21 cellular contexts compared by ENCODE assay signal in the genomic region with DNA sequence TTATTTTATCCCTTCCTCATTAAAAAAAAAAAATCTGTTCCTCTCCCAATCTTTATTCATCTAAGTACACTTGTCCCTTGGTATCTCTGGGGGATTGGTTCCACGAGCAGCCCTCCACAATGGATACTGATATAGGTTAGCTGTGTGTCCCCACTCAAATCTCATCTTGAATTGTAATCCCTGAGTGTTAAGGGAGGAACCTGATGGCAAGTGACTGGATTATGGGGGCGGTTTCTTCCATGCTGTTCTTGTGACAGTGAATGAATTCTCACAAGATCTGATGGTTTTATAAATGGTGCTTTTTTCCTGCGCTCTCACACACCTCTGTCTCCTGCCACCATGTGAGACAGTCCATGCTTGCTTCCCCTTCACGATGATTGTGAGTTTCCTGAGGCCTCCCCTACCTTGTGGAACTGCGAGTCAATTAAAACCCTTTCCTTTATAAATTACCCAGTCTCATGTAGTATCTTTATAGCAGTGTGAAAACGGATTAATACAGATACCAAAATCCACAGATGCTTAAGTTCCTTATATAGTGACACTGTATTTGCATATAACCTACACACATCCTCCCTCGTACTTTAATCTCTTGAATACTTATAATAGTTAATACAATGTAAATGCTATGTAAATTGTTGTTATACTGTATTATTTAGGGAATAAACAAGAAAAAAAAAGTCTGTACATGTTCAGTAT.
DNase-seq lines count a peak whose midpoint lies in the region; ATAC-seq and TF ChIP-seq lines count a peak whose summit lies in the region.
"Had no signal": no experiment of that assay in that cellular context is flagged by ENCODE, and none has a peak within 500 bp of the region (broad histone marks: within the 10 kb centered on the region; RNA-seq: fewer than 3 reads in every experiment).

No MANE protein-coding gene starts in this region.

- H3K4me1 Mint-ChIP-seq in activated naive CD4-positive, alpha-beta T cell treated with anti-CD3 and anti-CD28 coated beads, Interleukin-2, amount 50 U/mL, for 24 hours = peaks cover 86% of the 10 kb centered on the region
- H3K4me1 Mint-ChIP-seq in activated T-helper 17 cell treated with anti-CD3 and anti-CD28 coated beads, Interleukin-2, amount 50 U/mL, for 72 hours = peaks cover 54% of the 10 kb centered on the region
- H3K4me1 Mint-ChIP-seq in stimulated activated memory B cell treated with anti-CD40 and anti-IgM and Interleukin-4, amounts not matched to agents 10 μg/mL and 1 μg/mL and 100 μg/mL, for 72 hours = peaks cover 83% of the 10 kb centered on the region

- 86 to 89% methylated on average over 7 of the region's 7 CpGs for WGBS in lower leg skin, 2 donors

- peak overlapping the region; percentile 31 for H3K4me3 Mint-ChIP-seq in activated naive CD4-positive, alpha-beta T cell treated with anti-CD3 and anti-CD28 coated beads, Interleukin-2, amount 50 U/mL, for 24 hours
- H3K4me3 Mint-ChIP-seq in activated T-helper 17 cell treated with anti-CD3 and anti-CD28 coated beads, Interleukin-2, amount 50 U/mL, for 72 hours = no peak overlapping the region
- peak overlapping the region; percentile 41 for H3K4me3 Mint-ChIP-seq in stimulated activated memory B cell treated with anti-CD40 and anti-IgM and Interleukin-4, amounts not matched to agents 10 μg/mL and 1 μg/mL and 100 μg/mL, for 72 hours
- H3K4me3 Mint-ChIP-seq: activated CD4-positive, alpha-beta memory T cell treated with anti-CD3 and anti-CD28 coated beads, Interleukin-2, amount 10 ng/mL, durations not matched to agents 7 days and 5 days; brain; CD14-positive monocyte; endodermal cell had no signal

- peak overlapping the region; percentile 85 for H3K27ac Mint-ChIP-seq in activated naive CD4-positive, alpha-beta T cell treated with anti-CD3 and anti-CD28 coated beads, Interleukin-2, amount 50 U/mL, for 24 hours
- peak overlapping the region; percentile 36 for H3K27ac Mint-ChIP-seq in activated T-helper 17 cell treated with anti-CD3 and anti-CD28 coated beads, Interleukin-2, amount 50 U/mL, for 72 hours
- H3K27ac Mint-ChIP-seq in stimulated activated memory B cell treated with anti-CD40 and anti-IgM and Interleukin-4, amounts not matched to agents 10 μg/mL and 1 μg/mL and 100 μg/mL, for 72 hours = peak overlapping the region; percentile 82
- H3K27ac Mint-ChIP-seq: activated CD4-positive, alpha-beta memory T cell treated with anti-CD3 and anti-CD28 coated beads, Interleukin-2, amount 10 ng/mL, durations not matched to agents 7 days and 5 days; endodermal cell had no signal

- DNase-seq in activated naive CD4-positive, alpha-beta T cell (lab: John Stamatoyannopoulos, UW) = no peak
- DNase-seq in lower leg skin (ENCODE audit: low spot score in 2 of 2) = no peak
- DNase-seq in NCI-H510A treated with DMSO at 0.1 percent for 48 hours (lab: John Stamatoyannopoulos, UW) = no peak
- no peak for DNase-seq in dorsolateral prefrontal cortex
- DNase-seq: activated CD4-positive, alpha-beta memory T cell treated with anti-CD3 and anti-CD28 coated beads, Interleukin-2, amount 10 ng/mL, durations not matched to agents 7 days and 5 days; DMS53; endodermal cell; NCI-H2029; NCI-H446 treated with DMSO at 0.1 percent for 48 hours; right lobe of liver; SHP77; tibial artery had no signal

- intact Hi-C loops in lower leg skin (cut with DNase I; ENCODE audit: low total_unique reads) = loop anchor here (10.0 kb wide), 1 partner anchor 57 kb away; a partner anchor contains a TSS
- intact Hi-C loops in dorsolateral prefrontal cortex (cut with DNase I) = no loop called here

- peak overlapping the region in 1 of 59 donors; percentile 43 for H3K27ac ChIP-seq in dorsolateral prefrontal cortex
- H3K27ac ChIP-seq: parathyroid adenoma, right lobe of liver, tibial artery, VCaP had no signal

- H3K9me3 Mint-ChIP-seq in activated naive CD4-positive, alpha-beta T cell treated with anti-CD3 and anti-CD28 coated beads, Interleukin-2, amount 50 U/mL, for 24 hours = no peaks in the 10 kb centered on the region
- no peaks in the 10 kb centered on the region for H3K9me3 Mint-ChIP-seq in activated T-helper 17 cell treated with anti-CD3 and anti-CD28 coated beads, Interleukin-2, amount 50 U/mL, for 72 hours
- H3K9me3 Mint-ChIP-seq in stimulated activated memory B cell treated with anti-CD40 and anti-IgM and Interleukin-4, amounts not matched to agents 10 μg/mL and 1 μg/mL and 100 μg/mL, for 72 hours = no peaks in the 10 kb centered on the region
- H3K9me3 Mint-ChIP-seq: activated CD4-positive, alpha-beta memory T cell treated with anti-CD3 and anti-CD28 coated beads, Interleukin-2, amount 10 ng/mL, durations not matched to agents 7 days and 5 days; brain; endodermal cell had no signal

- no peaks in the 10 kb centered on the region for H3K36me3 Mint-ChIP-seq in activated naive CD4-positive, alpha-beta T cell treated with anti-CD3 and anti-CD28 coated beads, Interleukin-2, amount 50 U/mL, for 24 hours
- H3K36me3 Mint-ChIP-seq in activated T-helper 17 cell treated with anti-CD3 and anti-CD28 coated beads, Interleukin-2, amount 50 U/mL, for 72 hours (ENCODE audit: low read depth) = peaks cover 7% of the 10 kb centered on the region
- H3K36me3 Mint-ChIP-seq in stimulated activated memory B cell treated with anti-CD40 and anti-IgM and Interleukin-4, amounts not matched to agents 10 μg/mL and 1 μg/mL and 100 μg/mL, for 72 hours = peaks cover 6% of the 10 kb centered on the region
- H3K36me3 Mint-ChIP-seq: brain had no signal

- no peaks in the 10 kb centered on the region for H3K27me3 ChIP-seq in dorsolateral prefrontal cortex
- H3K27me3 ChIP-seq: right lobe of liver, tibial artery had no signal

- no peak for TF ChIP-seq CTCF in lower leg skin (IDR thresholded peaks at IDR 0.05)
- no peak for TF ChIP-seq CTCF in dorsolateral prefrontal cortex (IDR thresholded peaks at IDR 0.05 in 54 of 56, conservative IDR thresholded peaks at IDR 0.05 in 2 of 56; ENCODE audit: low read depth in 1 of 56, partially characterized antibody in 56 of 56)

- peak; percentile 51 for TF ChIP-seq POLR2A in GM19099 (IDR thresholded peaks at IDR 0.05; ENCODE audit: extremely low read depth, insufficient read length, low read depth)
- no peak for TF ChIP-seq POLR2A in lower leg skin (IDR thresholded peaks at IDR 0.05)

- no peaks in the 10 kb centered on the region for H3K27me3 Mint-ChIP-seq in activated naive CD4-positive, alpha-beta T cell treated with anti-CD3 and anti-CD28 coated beads, Interleukin-2, amount 50 U/mL, for 24 hours
- no peaks in the 10 kb centered on the region for H3K27me3 Mint-ChIP-seq in activated T-helper 17 cell treated with anti-CD3 and anti-CD28 coated beads, Interleukin-2, amount 50 U/mL, for 72 hours
- H3K27me3 Mint-ChIP-seq in stimulated activated memory B cell treated with anti-CD40 and anti-IgM and Interleukin-4, amounts not matched to agents 10 μg/mL and 1 μg/mL and 100 μg/mL, for 72 hours = no peaks in the 10 kb centered on the region
- H3K27me3 Mint-ChIP-seq: activated CD4-positive, alpha-beta memory T cell treated with anti-CD3 and anti-CD28 coated beads, Interleukin-2, amount 10 ng/mL, durations not matched to agents 7 days and 5 days; brain had no signal

- ATAC-seq in activated T-helper 17 cell treated with anti-CD3 and anti-CD28 coated beads, Interleukin-2, amount 50 U/mL, for 72 hours (replicated peaks) = no peak
- peak; percentile 31 for ATAC-seq in stimulated activated memory B cell treated with anti-CD40 and anti-IgM and Interleukin-4, amounts not matched to agents 10 μg/mL and 1 μg/mL and 100 μg/mL, for 72 hours
- ATAC-seq: HCT116, right lobe of liver had no signal

- H3K4me3 ChIP-seq in lower leg skin (ENCODE audit: low read depth, poor library complexity, severe bottlenecking) = no peak overlapping the region
- H3K4me3 ChIP-seq in dorsolateral prefrontal cortex = no peak overlapping the region
- H3K4me3 ChIP-seq: right lobe of liver, tibial artery had no signal
